ENCODE assay signal across 29 cellular contexts in the genomic region with DNA sequence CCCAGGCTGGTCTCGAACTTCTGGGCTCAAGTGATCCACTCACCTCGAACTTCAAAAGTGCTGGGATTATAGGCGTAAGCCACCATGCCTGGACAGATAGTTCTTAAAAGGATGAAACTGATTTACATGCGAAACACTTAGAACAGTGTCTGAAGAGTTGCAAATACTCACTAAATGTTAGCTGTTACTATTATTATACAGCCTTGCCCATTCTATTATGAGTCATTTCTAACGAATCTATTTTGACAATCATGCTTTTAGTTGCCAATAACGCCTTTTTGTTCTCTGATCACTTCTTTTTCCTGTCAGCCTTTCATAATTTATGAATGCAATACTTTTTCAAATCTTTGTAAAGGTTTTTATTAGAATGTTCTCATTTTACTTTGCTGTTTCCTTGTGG.
"Had no signal": no experiment of that assay in that cellular context is flagged by ENCODE, and none has a peak within 500 bp of the region (broad histone marks: within the 10 kb centered on the region; RNA-seq: fewer than 3 reads in every experiment).

No MANE protein-coding gene starts in this region.

- H3K9me3 ChIP-seq: esophagus squamous epithelium, gastrocnemius medialis, left lung, lower lobe of right lung, mucosa of descending colon, neutrophil, ovary, right lobe of liver, suprapubic skin, tibial artery, upper lobe of right lung had no signal

- ATAC-seq: activated naive CD8-positive, alpha-beta T cell treated with anti-CD3 and anti-CD28 coated beads, Interleukin-2, amount 50 U/mL, for 24 hours; gastrocnemius medialis; left lung; lower lobe of right lung; mucosa of descending colon; right lobe of liver; stimulated activated memory B cell treated with anti-CD40 and anti-IgM and Interleukin-4, amounts not matched to agents 10 μg/mL and 1 μg/mL and 100 μg/mL, for 72 hours; upper lobe of right lung had no signal

- H3K27me3 ChIP-seq: esophagus squamous epithelium, gastrocnemius medialis, left lung, neutrophil, ovary, right lobe of liver, suprapubic skin, tibial artery, upper lobe of right lung had no signal

- H3K27ac ChIP-seq: epithelial cell of prostate, esophagus squamous epithelium, gastrocnemius medialis, left lung, lower lobe of right lung, neutrophil, ovary, right lobe of liver, suprapubic skin, tibial artery, upper lobe of right lung had no signal

- H3K4me3 ChIP-seq: esophagus squamous epithelium, gastrocnemius medialis, left lung, lower lobe of right lung, mucosa of descending colon, ovary, right lobe of liver, suprapubic skin, tibial artery, upper lobe of right lung had no signal

- DNase-seq: activated CD4-positive, alpha-beta T cell treated with anti-CD3 and anti-CD28 coated beads for 4 hours; activated CD4-positive, alpha-beta T cell treated with anti-CD3 and anti-CD28 coated beads, Interleukin-2, amount 50 U/mL, for 4 hours; activated CD4-positive, CD25-positive, alpha-beta regulatory T cell; activated gamma-delta T cell; activated naive CD8-positive, alpha-beta T cell treated with anti-CD3 and anti-CD28 coated beads, Interleukin-2, amount 50 U/mL, for 24 hours; amygdala; caudate nucleus; esophagus squamous epithelium; gastrocnemius medialis; glutamatergic neuron; left lung; lower lobe of right lung; mucosa of descending colon; ovary; right lobe of liver; small intestine; stimulated activated CD4-positive, alpha-beta T cell treated with anti-CD3 and anti-CD28 coated beads, Interleukin-1b, Interleukin-23, amount 100 ng/mL, for 48 hours; stimulated activated CD4-positive, alpha-beta T cell treated with anti-CD3 and anti-CD28 coated beads, Interleukin-4, amount 100 ng/mL, for 4 hours; stimulated activated CD8-positive, alpha-beta memory T cell treated with anti-CD3 and anti-CD28 coated beads, Interleukin-4, amount 100 ng/mL, for 48 hours; tibial artery; upper lobe of right lung had no signal

- H3K4me1 ChIP-seq: right lobe of liver, suprapubic skin had no signal

- H3K36me3 ChIP-seq: esophagus squamous epithelium, gastrocnemius medialis, left lung, lower lobe of right lung, neutrophil, ovary, right lobe of liver, suprapubic skin, tibial artery, upper lobe of right lung had no signal

- H3K27me3 Mint-ChIP-seq: activated naive CD4-positive, alpha-beta T cell treated with anti-CD3 and anti-CD28 coated beads, Interleukin-2, amount 50 U/mL, for 24 hours; activated naive CD8-positive, alpha-beta T cell treated with anti-CD3 and anti-CD28 coated beads, Interleukin-2, amount 50 U/mL, for 24 hours; progenitor cell of endocrine pancreas; stimulated activated memory B cell treated with anti-CD40 and anti-IgM and Interleukin-4, amounts not matched to agents 10 μg/mL and 1 μg/mL and 100 μg/mL, for 72 hours had no signal

- H3K9me3 Mint-ChIP-seq: activated naive CD4-positive, alpha-beta T cell treated with anti-CD3 and anti-CD28 coated beads, Interleukin-2, amount 50 U/mL, for 24 hours; activated naive CD8-positive, alpha-beta T cell treated with anti-CD3 and anti-CD28 coated beads, Interleukin-2, amount 50 U/mL, for 24 hours; nephron; stimulated activated memory B cell treated with anti-CD40 and anti-IgM and Interleukin-4, amounts not matched to agents 10 μg/mL and 1 μg/mL and 100 μg/mL, for 72 hours had no signal

- H3K4me3 Mint-ChIP-seq: activated naive CD4-positive, alpha-beta T cell treated with anti-CD3 and anti-CD28 coated beads, Interleukin-2, amount 50 U/mL, for 24 hours; activated naive CD8-positive, alpha-beta T cell treated with anti-CD3 and anti-CD28 coated beads, Interleukin-2, amount 50 U/mL, for 24 hours; nephron; stimulated activated memory B cell treated with anti-CD40 and anti-IgM and Interleukin-4, amounts not matched to agents 10 μg/mL and 1 μg/mL and 100 μg/mL, for 72 hours had no signal

- H3K36me3 Mint-ChIP-seq: stimulated activated memory B cell treated with anti-CD40 and anti-IgM and Interleukin-4, amounts not matched to agents 10 μg/mL and 1 μg/mL and 100 μg/mL, for 72 hours had no signal

- H3K27ac Mint-ChIP-seq: activated naive CD4-positive, alpha-beta T cell treated with anti-CD3 and anti-CD28 coated beads, Interleukin-2, amount 50 U/mL, for 24 hours; activated naive CD8-positive, alpha-beta T cell treated with anti-CD3 and anti-CD28 coated beads, Interleukin-2, amount 50 U/mL, for 24 hours; nephron; progenitor cell of endocrine pancreas; stimulated activated memory B cell treated with anti-CD40 and anti-IgM and Interleukin-4, amounts not matched to agents 10 μg/mL and 1 μg/mL and 100 μg/mL, for 72 hours had no signal

- FAIRE-seq: islet of Langerhans, small intestine had no signal
